14 cellular contexts compared by ENCODE assay signal in genomic region chr2:185979546-185980071, GRCh38.
DNase-seq lines count a peak whose midpoint lies in the region; ATAC-seq and TF ChIP-seq lines count a peak whose summit lies in the region.
"Had no signal": no experiment of that assay in that cellular context is flagged by ENCODE, and none has a peak within 500 bp of the region (broad histone marks: within the 10 kb centered on the region; RNA-seq: fewer than 3 reads in every experiment).

No MANE protein-coding gene starts in this region.

- H3K9ac ChIP-seq in mammary epithelial cell (ENCODE audit: insufficient read depth, low read length): peak overlapping the region; percentile 20

- intact Hi-C loops in left ventricle myocardium inferior (cut with micrococcal nuclease) (no loop called here), Right ventricle myocardium inferior (cut with DNase I) (no loop called here), mammary epithelial cell (cut with micrococcal nuclease) (loop anchor here (1.0 to 10.0 kb wide), 5 partner anchors 126 to 713 kb away; partner anchors contain the start of genes FAM171B and ZC3H15), Right ventricle myocardium superior (cut with DNase I) (no loop called here)

- H3K36me3 ChIP-seq in left ventricle myocardium inferior (no peaks in the 10 kb centered on the region), MG63 (no peaks in the 10 kb centered on the region), mammary epithelial cell (ENCODE audit: insufficient read depth, low read length) (no peaks in the 10 kb centered on the region)
- H3K36me3 ChIP-seq: heart left ventricle had no signal

- H3K27ac ChIP-seq in left ventricle myocardium inferior (replicated peaks) (no peak overlapping the region), mammary epithelial cell (ENCODE audit: insufficient read depth, low read depth, low read length) (peak overlapping the region; percentile 92), coronary artery (no peak overlapping the region)
- H3K27ac ChIP-seq: heart left ventricle had no signal

- H3K27me3 ChIP-seq in left ventricle myocardium inferior (ENCODE audit: low read depth) (no peaks in the 10 kb centered on the region), MG63 (no peaks in the 10 kb centered on the region), mammary epithelial cell (ENCODE audit: insufficient read depth, low read length) (no peaks in the 10 kb centered on the region)
- H3K27me3 ChIP-seq: heart left ventricle had no signal

- CTCF ChIA-PET in mammary epithelial cell (lab: Charles Lee; ENCODE audit: low non-redundant PET): interaction anchor here (0.6 kb wide), 3 partner anchors 74 to 688 kb away, joined by 3 to 35 read pairs (median 3); no protein-coding TSS in a partner anchor

- dilution Hi-C loops in mammary epithelial cell (cut with HindIII; ENCODE audit: low sequenced_read_pairs): no loop called here

- in situ Hi-C loops in mammary epithelial cell (cut with MboI; ENCODE audit: low sequenced_read_pairs in 2 of 2): no loop called here

- 0% methylated on average over 2 of the region's 2 CpGs for WGBS in mammary epithelial cell (ENCODE audit: low coverage, missing lambda C conversion rate)

- H3K79me2 ChIP-seq in mammary epithelial cell (ENCODE audit: insufficient read depth, low read length): no peaks in the 10 kb centered on the region

- H2AFZ ChIP-seq in mammary epithelial cell (ENCODE audit: low read depth, low read length): peak overlapping the region; percentile 45

- H3K4me3 ChIP-seq in left ventricle myocardium inferior (no peak overlapping the region), MG63 (no peak overlapping the region), mammary epithelial cell (replicated peaks in 1 of 3; ENCODE audit: insufficient read depth in 1 of 3, low read depth in 2 of 3, low read length in 3 of 3) (no peak overlapping the region), coronary artery (no peak overlapping the region)
- H3K4me3 ChIP-seq: heart left ventricle had no signal

- no peak for DNase-seq in left ventricle myocardium inferior
- no peak for DNase-seq in Right ventricle myocardium inferior (ENCODE audit: missing footprints)
- DNase-seq in MG63: peak; percentile 8
- peak; percentile 95 for DNase-seq in mammary epithelial cell
- DNase-seq in stimulated activated naive CD8-positive, alpha-beta T cell treated with anti-CD3 and anti-CD28 coated beads, Interleukin-15, Interleukin-2, amounts not matched to agents 100 U/mL and 50 U/mL, for 24 hours: no peak
- DNase-seq in Right ventricle myocardium superior: no peak
- no peak for DNase-seq in coronary artery (ENCODE audit: low spot score)
- DNase-seq: C1 segment of cervical spinal cord, cortex of kidney, heart left ventricle, midbrain, NCI-H510A treated with DMSO at 0.1 percent for 48 hours had no signal

- BruUV-seq in mammary epithelial cell (replicated peaks; lab: Mats Ljungman, UMichigan): no TSS peak

- no peaks in the 10 kb centered on the region for H3K9me3 ChIP-seq in left ventricle myocardium inferior (replicated peaks)
- H3K9me3 ChIP-seq in MG63: no peaks in the 10 kb centered on the region
- no peaks in the 10 kb centered on the region for H3K9me3 ChIP-seq in mammary epithelial cell (replicated peaks; ENCODE audit: insufficient read depth, low read length)
- H3K9me3 ChIP-seq: heart left ventricle had no signal

- H3K4me1 ChIP-seq in left ventricle myocardium inferior: no peaks in the 10 kb centered on the region
- H3K4me1 ChIP-seq in mammary epithelial cell (ENCODE audit: insufficient read depth, low read length): peaks cover 20% of the 10 kb centered on the region
- H3K4me1 ChIP-seq: heart left ventricle had no signal

- TF ChIP-seq CTCF in left ventricle myocardium inferior (IDR thresholded peaks at IDR 0.05; ENCODE audit: borderline replicate concordance) (peak; percentile 16), mammary epithelial cell (conservative IDR thresholded peaks at IDR 0.05 in 1 of 2, IDR thresholded peaks at IDR 0.05 in 1 of 2; ENCODE audit: extremely low read depth in 1 of 2, insufficient read depth in 1 of 2, low read depth in 1 of 2, low read length in 2 of 2) (peak in 1 of 2 donors; percentile 16), coronary artery (IDR thresholded peaks at IDR 0.05) (no peak)

- H3K4me2 ChIP-seq in mammary epithelial cell (ENCODE audit: insufficient read depth, low read depth, low read length): peak overlapping the region; percentile 51

- H4K20me1 ChIP-seq in mammary epithelial cell (ENCODE audit: insufficient read depth, low read length): no peaks in the 10 kb centered on the region

- ATAC-seq in Right ventricle myocardium inferior (no peak), Right ventricle myocardium superior (ENCODE audit: poor library complexity) (no peak), HG03521 (IDR thresholded peaks at IDR 0.05; ENCODE audit: unreplicated experiment) (no peak)
- ATAC-seq in stimulated activated naive CD8-positive, alpha-beta T cell treated with anti-CD3 and anti-CD28 coated beads, Interleukin-15, Interleukin-2, amounts not matched to agents 100 U/mL and 50 U/mL, for 24 hours: peak; percentile 71
- ATAC-seq: sciatic nerve had no signal

Comparison
In these comparisons a context has a peak if more than half of its experiments do, and no peak if none do; other contexts are left out.
1. DNase-seq: peak in MG63 (single experiment) and mammary epithelial cell (single experiment); none in left ventricle myocardium inferior (single experiment), Right ventricle myocardium inferior (single experiment), stimulated activated naive CD8-positive, alpha-beta T cell treated with anti-CD3 and anti-CD28 coated beads, Interleukin-15, Interleukin-2, amounts not matched to agents 100 U/mL and 50 U/mL, for 24 hours (single experiment), Right ventricle myocardium superior (single experiment) and coronary artery (single experiment).